ENCODE assay signal across 30 cellular contexts in genomic region chr11:56799691-56800090, GRCh38. TPM values are rescaled to one million over a fixed set of nuclear protein-coding genes. Genes with fewer than 3 reads are reported as not detected.
"Had no signal": no experiment of that assay in that cellular context is flagged by ENCODE, and none has a peak within 500 bp of the region (broad histone marks: within the 10 kb centered on the region; RNA-seq: fewer than 3 reads in every experiment).

No MANE protein-coding gene starts in this region.

- H3K36me3 ChIP-seq: ascending aorta, cardiac muscle cell, colonic mucosa had no signal

- H3K27me3 ChIP-seq: ascending aorta, cardiac muscle cell, colonic mucosa had no signal

- H3K4me3 ChIP-seq: ascending aorta, cardiac muscle cell, colonic mucosa had no signal

- H3K9me3 ChIP-seq: ascending aorta, colonic mucosa had no signal

- H3K4me1 ChIP-seq: ascending aorta, colonic mucosa had no signal

- H3K27ac ChIP-seq: ascending aorta, cardiac muscle cell, colonic mucosa, VCaP had no signal

- DNase-seq: activated B cell treated with CpG ODN at 0.5 μM for 24 hours; activated CD4-positive, alpha-beta memory T cell treated with anti-CD3 and anti-CD28 coated beads for 36 hours; activated CD4-positive, alpha-beta T cell treated with anti-CD3 and anti-CD28 coated beads for 4 hours; activated CD4-positive, alpha-beta T cell treated with anti-CD3 and anti-CD28 coated beads, Interleukin-2, amount 10 ng/mL, durations not matched to agents 24 days and 14 days; activated CD4-positive, alpha-beta T cell treated with anti-CD3 and anti-CD28 coated beads, Interleukin-2, amount 50 U/mL, for 1 hour; activated CD4-positive, alpha-beta T cell treated with anti-CD3 and anti-CD28 coated beads, Interleukin-2, amount 50 U/mL, for 4 hours; activated CD4-positive, CD25-positive, alpha-beta regulatory T cell treated with anti-CD3 and anti-CD28 coated beads, Interleukin-2, amount 50 U/mL, for 72 hours; activated CD8-positive, alpha-beta memory T cell treated with anti-CD3 and anti-CD28 coated beads, Interleukin-2, amount 10 ng/mL, durations not matched to agents 7 days and 5 days; activated CD8-positive, alpha-beta memory T cell treated with anti-CD3 and anti-CD28 coated beads, Interleukin-2, amount 50 U/mL, for 48 hours; activated CD8-positive, alpha-beta T cell treated with anti-CD3 and anti-CD28 coated beads for 36 hours; activated effector memory CD4-positive, alpha-beta T cell treated with Interleukin-2 at 50 U/mL for 16 hours; activated gamma-delta T cell; activated naive CD4-positive, alpha-beta T cell treated with anti-CD3 and anti-CD28 coated beads, Interleukin-2, amount 10 ng/mL, durations not matched to agents 7 days and 5 days; activated naive CD4-positive, alpha-beta T cell treated with Interleukin-2 at 50 U/mL for 16 hours; activated naive CD8-positive, alpha-beta T cell treated with anti-CD3 and anti-CD28 coated beads, Interleukin-2, amount 10 ng/mL, durations not matched to agents 7 days and 5 days; activated naive CD8-positive, alpha-beta T cell treated with anti-CD3 and anti-CD28 coated beads, Interleukin-2, amount 50 U/mL, for 24 hours; activated T-cell treated with anti-CD3 and anti-CD28 coated beads, Interleukin-2, amount 50 U/mL, for 24 hours; activated T-cell treated with anti-CD3 and anti-CD28 coated beads, Interleukin-2, amount 50 U/mL, for 48 hours; amygdala; anterior cingulate cortex; cerebellar nuclear complex; colonic mucosa; T-helper 2 cell; T-helper 9 cell had no signal

RNA-seq across cellular contexts. Expression of gene OR9G4, which starts 51.2 kb away (rescaled TPM):
- total RNA-seq: activated B cell treated with CpG ODN at 0.5 μM for 24 hours; activated CD4-positive, alpha-beta memory T cell treated with anti-CD3 and anti-CD28 coated beads for 36 hours; activated CD4-positive, alpha-beta T cell treated with anti-CD3 and anti-CD28 coated beads, Interleukin-2, amount 10 ng/mL, durations not matched to agents 24 days and 14 days; activated CD8-positive, alpha-beta memory T cell treated with anti-CD3 and anti-CD28 coated beads, Interleukin-2, amount 10 ng/mL, durations not matched to agents 7 days and 5 days; activated CD8-positive, alpha-beta T cell treated with anti-CD3 and anti-CD28 coated beads for 36 hours; activated naive CD8-positive, alpha-beta T cell treated with anti-CD3 and anti-CD28 coated beads, Interleukin-2, amount 10 ng/mL, durations not matched to agents 7 days and 5 days; activated T-helper 2 cell treated with anti-CD3 and anti-CD28 coated beads, Interferon-gamma antibody, Interleukin-2, Interleukin-4, amounts not matched to agents 10 μg/mL and 5 μg/mL and 100 μg/mL, durations not matched to agents 14 hours and 24 hours and 36 hours; ascending aorta; bronchial epithelial cell; cardiac muscle cell; chondrocyte; colonic mucosa had no signal
